9 cellular contexts compared by ENCODE assay signal in genomic region chr12:121241203-121241970, GRCh38. TPM values are rescaled to one million over a fixed set of nuclear protein-coding genes. Genes with fewer than 3 reads are reported as not detected.
DNase-seq lines count a peak whose midpoint lies in the region; ATAC-seq and TF ChIP-seq lines count a peak whose summit lies in the region.
"Had no signal": no experiment of that assay in that cellular context is flagged by ENCODE, and none has a peak within 500 bp of the region (broad histone marks: within the 10 kb centered on the region; RNA-seq: fewer than 3 reads in every experiment).

No MANE protein-coding gene starts in this region.

- TF ChIP-seq CTCF in activated CD8-positive, alpha-beta T cell treated with anti-CD3 and anti-CD28 coated beads for 36 hours (IDR thresholded peaks at IDR 0.05): no peak
- no peak for TF ChIP-seq CTCF in mesothelial cell of epicardium (IDR thresholded peaks at IDR 0.05; ENCODE audit: unreplicated experiment)

- H3K27ac Mint-ChIP-seq in activated CD8-positive, alpha-beta memory T cell treated with anti-CD3 and anti-CD28 coated beads, Interleukin-2, amount 10 ng/mL, durations not matched to agents 7 days and 5 days: peak overlapping the region; percentile 88
- H3K27ac Mint-ChIP-seq in activated CD8-positive, alpha-beta T cell treated with anti-CD3 and anti-CD28 coated beads for 36 hours: peak overlapping the region; percentile 79
- peak overlapping the region; percentile 37 for H3K27ac Mint-ChIP-seq in mesothelial cell of epicardium

- intact Hi-C loops in activated CD8-positive, alpha-beta T cell treated with anti-CD3 and anti-CD28 coated beads for 36 hours (cut with micrococcal nuclease): no loop called here

- peak overlapping the region; percentile 38 for H3K4me3 ChIP-seq in thymus (ENCODE audit: low read length)

- H3K27me3 Mint-ChIP-seq in activated CD8-positive, alpha-beta memory T cell treated with anti-CD3 and anti-CD28 coated beads, Interleukin-2, amount 10 ng/mL, durations not matched to agents 7 days and 5 days: no peaks in the 10 kb centered on the region
- no peaks in the 10 kb centered on the region for H3K27me3 Mint-ChIP-seq in activated CD8-positive, alpha-beta T cell treated with anti-CD3 and anti-CD28 coated beads for 36 hours
- H3K27me3 Mint-ChIP-seq in mesothelial cell of epicardium (ENCODE audit: low read depth): no peaks in the 10 kb centered on the region

- CTCF ChIA-PET in activated CD8-positive, alpha-beta memory T cell treated with anti-CD3 and anti-CD28 coated beads, Interleukin-2, amount 10 ng/mL, durations not matched to agents 7 days and 5 days (lab: Charles Lee): interaction anchor here (1.4 to 3.9 kb wide), 2 partner anchors 11 to 17 kb away, joined by 3 to 28 read pairs; no protein-coding TSS in a partner anchor
- CTCF ChIA-PET in activated CD8-positive, alpha-beta T cell treated with anti-CD3 and anti-CD28 coated beads for 36 hours (lab: Charles Lee): interaction anchor here (4.1 kb wide), 1 partner anchor 11 kb away, joined by 44 read pairs; no protein-coding TSS in a partner anchor

- no peaks in the 10 kb centered on the region for H3K9me3 ChIP-seq in thymus (ENCODE audit: control insufficient read depth)

- no peaks in the 10 kb centered on the region for H3K27me3 ChIP-seq in thymus (ENCODE audit: control insufficient read depth, insufficient read depth)

- DNase-seq in activated CD8-positive, alpha-beta memory T cell treated with anti-CD3 and anti-CD28 coated beads, Interleukin-2, amount 10 ng/mL, durations not matched to agents 7 days and 5 days: no peak
- DNase-seq in activated CD8-positive, alpha-beta memory T cell treated with anti-CD3 and anti-CD28 coated beads for 24 hours: no peak
- no peak for DNase-seq in activated CD8-positive, alpha-beta T cell treated with anti-CD3 and anti-CD28 coated beads for 36 hours
- no peak for DNase-seq in mesothelial cell of epicardium (ENCODE audit: low spot score in 2 of 2, unreplicated experiment in 2 of 2)
- DNase-seq in GDM1 (lab: John Stamatoyannopoulos, UW): no peak
- no peak for DNase-seq in NCI-H1694 (lab: John Stamatoyannopoulos, UW)
- DNase-seq in SIG-M5 treated with dmso at 0.1 percent for 504 hours (lab: John Stamatoyannopoulos, UW; ENCODE audit: unreplicated experiment): no peak

- H3K9me3 Mint-ChIP-seq in activated CD8-positive, alpha-beta memory T cell treated with anti-CD3 and anti-CD28 coated beads, Interleukin-2, amount 10 ng/mL, durations not matched to agents 7 days and 5 days (ENCODE audit: low read depth): no peaks in the 10 kb centered on the region
- H3K9me3 Mint-ChIP-seq in activated CD8-positive, alpha-beta T cell treated with anti-CD3 and anti-CD28 coated beads for 36 hours: no peaks in the 10 kb centered on the region
- H3K9me3 Mint-ChIP-seq in mesothelial cell of epicardium: no peaks in the 10 kb centered on the region

- H3K4me1 Mint-ChIP-seq in activated CD8-positive, alpha-beta memory T cell treated with anti-CD3 and anti-CD28 coated beads, Interleukin-2, amount 10 ng/mL, durations not matched to agents 7 days and 5 days: peaks cover 40% of the 10 kb centered on the region
- peaks cover 28% of the 10 kb centered on the region for H3K4me1 Mint-ChIP-seq in activated CD8-positive, alpha-beta T cell treated with anti-CD3 and anti-CD28 coated beads for 36 hours (ENCODE audit: low read depth)
- peaks cover 20% of the 10 kb centered on the region for H3K4me1 Mint-ChIP-seq in mesothelial cell of epicardium

- no peak for ATAC-seq in activated CD8-positive, alpha-beta memory T cell treated with anti-CD3 and anti-CD28 coated beads, Interleukin-2, amount 10 ng/mL, durations not matched to agents 7 days and 5 days
- ATAC-seq in activated CD8-positive, alpha-beta T cell treated with anti-CD3 and anti-CD28 coated beads for 36 hours: no peak
- ATAC-seq: HCT116 had no signal

- H3K4me1 ChIP-seq in thymus (ENCODE audit: control insufficient read depth, insufficient read depth, low read length): peaks cover 33% of the 10 kb centered on the region

- H3K27ac ChIP-seq in thymus (ENCODE audit: low read depth): peak overlapping the region; percentile 91

- peak overlapping the region; percentile 61 for H3K4me3 Mint-ChIP-seq in activated CD8-positive, alpha-beta memory T cell treated with anti-CD3 and anti-CD28 coated beads, Interleukin-2, amount 10 ng/mL, durations not matched to agents 7 days and 5 days
- peak overlapping the region; percentile 45 for H3K4me3 Mint-ChIP-seq in activated CD8-positive, alpha-beta T cell treated with anti-CD3 and anti-CD28 coated beads for 36 hours
- H3K4me3 Mint-ChIP-seq in mesothelial cell of epicardium: no peak overlapping the region

- peaks cover 15% of the 10 kb centered on the region for H3K36me3 ChIP-seq in thymus (ENCODE audit: control insufficient read depth, insufficient read depth)

- WGBS in thymus: 91% methylated on average over 15 of the region's 15 CpGs

- POLR2A ChIA-PET in activated CD8-positive, alpha-beta T cell treated with anti-CD3 and anti-CD28 coated beads for 36 hours (lab: Charles Lee): no interaction called here

- peaks cover 16% of the 10 kb centered on the region for H3K36me3 Mint-ChIP-seq in activated CD8-positive, alpha-beta memory T cell treated with anti-CD3 and anti-CD28 coated beads, Interleukin-2, amount 10 ng/mL, durations not matched to agents 7 days and 5 days
- peaks cover 34% of the 10 kb centered on the region for H3K36me3 Mint-ChIP-seq in activated CD8-positive, alpha-beta T cell treated with anti-CD3 and anti-CD28 coated beads for 36 hours (ENCODE audit: low read depth)
- H3K36me3 Mint-ChIP-seq in mesothelial cell of epicardium: peaks cover 11% of the 10 kb centered on the region

RNA-seq across cellular contexts. Expression of gene P2RX4, which starts 31.5 kb away (rescaled TPM):
- total RNA-seq in activated CD8-positive, alpha-beta memory T cell treated with anti-CD3 and anti-CD28 coated beads, Interleukin-2, amount 10 ng/mL, durations not matched to agents 7 days and 5 days: 10 to 100 TPM; 52.6 to 64.8 TPM
- 10 to 100 TPM; 12.2 to 15.1 TPM for total RNA-seq in activated CD8-positive, alpha-beta T cell treated with anti-CD3 and anti-CD28 coated beads for 36 hours
- total RNA-seq in mesothelial cell of epicardium: 19.3 to 25.6 TPM (median 23.4 TPM) in 3 replicates
- polyA plus RNA-seq in thymus: 15.2 TPM

RNA-seq across cellular contexts. Expression of gene CAMKK2, which starts 55.1 kb away (rescaled TPM):
- total RNA-seq in activated CD8-positive, alpha-beta memory T cell treated with anti-CD3 and anti-CD28 coated beads, Interleukin-2, amount 10 ng/mL, durations not matched to agents 7 days and 5 days: 10 to 100 TPM; 34.1 to 37.4 TPM
- total RNA-seq in activated CD8-positive, alpha-beta T cell treated with anti-CD3 and anti-CD28 coated beads for 36 hours: 10 to 100 TPM; 25.2 to 28.0 TPM
- total RNA-seq in mesothelial cell of epicardium: 25.9 to 28.1 TPM (median 27.6 TPM) in 3 replicates
- polyA plus RNA-seq in thymus: 14.0 TPM

Comparison
In these comparisons a context has a peak if more than half of its experiments do, and no peak if none do; other contexts are left out.
1. H3K27ac Mint-ChIP-seq: peak in every context shown above with its lines; median percentile 88 in activated CD8-positive, alpha-beta memory T cell treated with anti-CD3 and anti-CD28 coated beads, Interleukin-2, amount 10 ng/mL, durations not matched to agents 7 days and 5 days; 79 in activated CD8-positive, alpha-beta T cell treated with anti-CD3 and anti-CD28 coated beads for 36 hours; 37 in mesothelial cell of epicardium.